Comparison of ENCODE assay signal across 1 cellular context in the genomic region with DNA sequence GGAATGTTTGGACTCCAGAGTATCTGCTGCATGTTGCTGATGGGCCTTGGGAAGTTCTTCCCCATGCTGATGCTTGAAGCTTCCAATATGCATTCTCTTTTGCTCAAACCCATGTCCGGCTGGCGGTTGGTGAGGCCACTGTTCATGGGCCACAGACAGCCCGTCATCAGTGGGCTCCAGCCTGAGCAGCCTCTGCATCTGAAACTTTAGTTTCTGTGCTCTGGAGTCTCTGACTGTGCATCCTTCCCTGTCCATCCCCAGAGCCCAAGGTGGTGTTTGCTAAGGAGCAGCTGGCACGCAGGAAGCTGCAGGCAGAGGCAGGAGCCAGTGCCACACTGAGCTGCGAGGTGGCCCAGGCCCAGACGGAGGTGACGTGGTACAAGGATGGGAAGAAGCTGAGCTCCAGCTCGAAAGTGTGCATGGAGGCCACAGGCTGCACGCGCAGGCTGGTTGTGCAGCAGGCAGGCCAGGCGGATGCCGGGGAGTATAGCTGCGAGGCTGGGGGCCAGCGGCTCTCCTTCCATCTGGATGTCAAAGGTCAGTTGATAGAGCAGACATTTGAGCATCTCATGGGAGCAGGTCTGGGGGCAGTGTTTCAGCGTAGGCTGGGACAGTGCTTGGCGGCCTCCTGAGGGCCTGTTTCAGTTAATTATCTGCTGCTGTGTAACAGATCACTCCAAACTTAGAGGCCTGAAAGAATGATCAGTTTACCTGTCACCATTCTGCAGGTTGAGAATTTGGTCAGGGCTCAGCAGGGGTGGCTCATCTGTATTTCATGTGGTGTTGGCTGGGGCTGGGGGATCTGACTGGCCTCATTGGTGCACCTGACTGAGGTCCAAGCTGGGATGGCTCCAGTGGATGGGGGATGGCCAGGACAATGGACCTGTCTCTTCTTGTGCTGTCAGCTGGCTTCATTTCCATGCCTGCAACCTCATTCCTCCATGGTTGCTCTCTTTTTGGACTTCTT.
TF ChIP-seq lines count a peak whose summit lies in the region.

No MANE protein-coding gene starts in this region.

TF ChIP-seq in GM23338, 12 proteins besides CTCF, POLR2A, EP300 and RAD21 (continued from another document):
- TF ChIP-seq, protein P1, sequence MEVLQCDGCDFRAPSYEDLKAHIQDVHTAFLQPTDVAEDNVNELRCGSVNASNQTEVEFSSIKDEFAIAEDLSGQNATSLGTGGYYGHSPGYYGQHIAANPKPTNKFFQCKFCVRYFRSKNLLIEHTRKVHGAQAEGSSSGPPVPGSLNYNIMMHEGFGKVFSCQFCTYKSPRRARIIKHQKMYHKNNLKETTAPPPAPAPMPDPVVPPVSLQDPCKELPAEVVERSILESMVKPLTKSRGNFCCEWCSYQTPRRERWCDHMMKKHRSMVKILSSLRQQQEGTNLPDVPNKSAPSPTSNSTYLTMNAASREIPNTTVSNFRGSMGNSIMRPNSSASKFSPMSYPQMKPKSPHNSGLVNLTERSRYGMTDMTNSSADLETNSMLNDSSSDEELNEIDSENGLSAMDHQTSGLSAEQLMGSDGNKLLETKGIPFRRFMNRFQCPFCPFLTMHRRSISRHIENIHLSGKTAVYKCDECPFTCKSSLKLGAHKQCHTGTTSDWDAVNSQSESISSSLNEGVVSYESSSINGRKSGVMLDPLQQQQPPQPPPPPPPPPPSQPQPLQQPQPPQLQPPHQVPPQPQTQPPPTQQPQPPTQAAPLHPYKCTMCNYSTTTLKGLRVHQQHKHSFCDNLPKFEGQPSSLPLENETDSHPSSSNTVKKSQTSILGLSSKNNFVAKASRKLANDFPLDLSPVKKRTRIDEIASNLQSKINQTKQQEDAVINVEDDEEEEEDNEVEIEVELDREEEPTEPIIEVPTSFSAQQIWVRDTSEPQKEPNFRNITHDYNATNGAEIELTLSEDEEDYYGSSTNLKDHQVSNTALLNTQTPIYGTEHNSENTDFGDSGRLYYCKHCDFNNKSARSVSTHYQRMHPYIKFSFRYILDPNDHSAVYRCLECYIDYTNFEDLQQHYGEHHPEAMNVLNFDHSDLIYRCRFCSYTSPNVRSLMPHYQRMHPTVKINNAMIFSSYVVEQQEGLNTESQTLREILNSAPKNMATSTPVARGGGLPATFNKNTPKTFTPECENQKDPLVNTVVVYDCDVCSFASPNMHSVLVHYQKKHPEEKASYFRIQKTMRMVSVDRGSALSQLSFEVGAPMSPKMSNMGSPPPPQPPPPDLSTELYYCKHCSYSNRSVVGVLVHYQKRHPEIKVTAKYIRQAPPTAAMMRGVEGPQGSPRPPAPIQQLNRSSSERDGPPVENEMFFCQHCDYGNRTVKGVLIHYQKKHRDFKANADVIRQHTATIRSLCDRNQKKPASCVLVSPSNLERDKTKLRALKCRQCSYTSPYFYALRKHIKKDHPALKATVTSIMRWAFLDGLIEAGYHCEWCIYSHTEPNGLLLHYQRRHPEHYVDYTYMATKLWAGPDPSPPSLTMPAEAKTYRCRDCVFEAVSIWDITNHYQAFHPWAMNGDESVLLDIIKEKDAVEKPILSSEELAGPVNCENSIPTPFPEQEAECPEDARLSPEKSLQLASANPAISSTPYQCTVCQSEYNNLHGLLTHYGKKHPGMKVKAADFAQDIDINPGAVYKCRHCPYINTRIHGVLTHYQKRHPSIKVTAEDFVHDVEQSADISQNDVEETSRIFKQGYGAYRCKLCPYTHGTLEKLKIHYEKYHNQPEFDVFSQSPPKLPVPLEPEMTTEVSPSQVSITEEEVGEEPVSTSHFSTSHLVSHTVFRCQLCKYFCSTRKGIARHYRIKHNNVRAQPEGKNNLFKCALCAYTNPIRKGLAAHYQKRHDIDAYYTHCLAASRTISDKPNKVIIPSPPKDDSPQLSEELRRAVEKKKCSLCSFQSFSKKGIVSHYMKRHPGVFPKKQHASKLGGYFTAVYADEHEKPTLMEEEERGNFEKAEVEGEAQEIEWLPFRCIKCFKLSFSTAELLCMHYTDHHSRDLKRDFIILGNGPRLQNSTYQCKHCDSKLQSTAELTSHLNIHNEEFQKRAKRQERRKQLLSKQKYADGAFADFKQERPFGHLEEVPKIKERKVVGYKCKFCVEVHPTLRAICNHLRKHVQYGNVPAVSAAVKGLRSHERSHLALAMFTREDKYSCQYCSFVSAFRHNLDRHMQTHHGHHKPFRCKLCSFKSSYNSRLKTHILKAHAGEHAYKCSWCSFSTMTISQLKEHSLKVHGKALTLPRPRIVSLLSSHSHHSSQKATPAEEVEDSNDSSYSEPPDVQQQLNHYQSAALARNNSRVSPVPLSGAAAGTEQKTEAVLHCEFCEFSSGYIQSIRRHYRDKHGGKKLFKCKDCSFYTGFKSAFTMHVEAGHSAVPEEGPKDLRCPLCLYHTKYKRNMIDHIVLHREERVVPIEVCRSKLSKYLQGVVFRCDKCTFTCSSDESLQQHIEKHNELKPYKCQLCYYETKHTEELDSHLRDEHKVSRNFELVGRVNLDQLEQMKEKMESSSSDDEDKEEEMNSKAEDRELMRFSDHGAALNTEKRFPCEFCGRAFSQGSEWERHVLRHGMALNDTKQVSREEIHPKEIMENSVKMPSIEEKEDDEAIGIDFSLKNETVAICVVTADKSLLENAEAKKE (CRISPR knock-in tag; IDR thresholded peaks at IDR 0.05): no peak
